9 cellular contexts compared by ENCODE assay signal in genomic region chr15:52527196-52527897, GRCh38. TPM values are rescaled to one million over a fixed set of nuclear protein-coding genes. Genes with fewer than 3 reads are reported as not detected.
A peak's percentile ranks its signal among the peaks of the same experiment; 100 is the strongest.
DNase-seq lines count a peak whose midpoint lies in the region; ATAC-seq, FAIRE-seq and TF ChIP-seq lines count a peak whose summit lies in the region.
"Had no signal": no experiment of that assay in that cellular context is flagged by ENCODE, and none has a peak within 500 bp of the region (broad histone marks: within the 10 kb centered on the region; RNA-seq: fewer than 3 reads in every experiment).

No MANE protein-coding gene starts in this region.

- H3K4me3 ChIP-seq in keratinocyte (ENCODE audit: control insufficient read depth in 2 of 3, extremely low read depth in 1 of 3, insufficient read depth in 2 of 3, low read depth in 1 of 3, low read length in 3 of 3): peak overlapping the region; percentile 57 to 92 (median 88)

- dilution Hi-C loops in keratinocyte (cut with MboI; ENCODE audit: extremely low pct_ligation_motif_present, low sequenced_read_pairs): no loop called here

- no peaks in the 10 kb centered on the region for H3K27me3 ChIP-seq in keratinocyte (ENCODE audit: control insufficient read depth, extremely low read depth, insufficient read depth, low read length)

- no peak overlapping the region for H3K9ac ChIP-seq in keratinocyte (ENCODE audit: control insufficient read depth, extremely low read depth, insufficient read depth, low read length)

- no peak overlapping the region for H2AFZ ChIP-seq in keratinocyte (ENCODE audit: control insufficient read depth, low read length)

- H3K27ac ChIP-seq in keratinocyte (ENCODE audit: control insufficient read depth, insufficient read depth, low read length) (peak overlapping the region; percentile 65), temporal lobe (ENCODE audit: low read depth, low read length) (peak overlapping the region; percentile 77)

- no peaks in the 10 kb centered on the region for H4K20me1 ChIP-seq in keratinocyte (ENCODE audit: control insufficient read depth, extremely low read depth, insufficient read depth, low read length)

- ATAC-seq in GM18909 (IDR thresholded peaks at IDR 0.05; ENCODE audit: poor library complexity, unreplicated experiment) (no peak), HG03469 (IDR thresholded peaks at IDR 0.05; ENCODE audit: unreplicated experiment) (no peak)

- H3K36me3 Mint-ChIP-seq in activated naive CD4-positive, alpha-beta T cell treated with anti-CD3 and anti-CD28 coated beads for 36 hours (ENCODE audit: low read depth): no peaks in the 10 kb centered on the region
- H3K36me3 Mint-ChIP-seq in activated naive CD8-positive, alpha-beta T cell: no peaks in the 10 kb centered on the region

- H3K27ac Mint-ChIP-seq in activated naive CD4-positive, alpha-beta T cell treated with anti-CD3 and anti-CD28 coated beads for 36 hours: no peak overlapping the region
- no peak overlapping the region for H3K27ac Mint-ChIP-seq in activated naive CD8-positive, alpha-beta T cell

- H3K9me3 ChIP-seq in keratinocyte (ENCODE audit: control insufficient read depth, low read depth, low read length): no peaks in the 10 kb centered on the region

- CTCF ChIA-PET in activated naive CD4-positive, alpha-beta T cell treated with anti-CD3 and anti-CD28 coated beads for 36 hours (lab: Charles Lee): interaction anchor here (0.8 to 1.4 kb wide), 4 partner anchors 207 to 273 kb away, joined by 3 to 4 read pairs (median 3); no protein-coding TSS in a partner anchor

- peaks cover 47% of the 10 kb centered on the region for H3K4me1 ChIP-seq in keratinocyte (ENCODE audit: control insufficient read depth, extremely low read depth, insufficient read depth, low read length)

- DNase-seq in activated naive CD4-positive, alpha-beta T cell treated with anti-CD3 and anti-CD28 coated beads for 36 hours: no peak
- DNase-seq in activated naive CD4-positive, alpha-beta T cell (lab: John Stamatoyannopoulos, UW): no peak
- DNase-seq in keratinocyte (ENCODE audit: low read depth, low spot score) (no peak), NCI-H1105 (lab: John Stamatoyannopoulos, UW) (no peak)
- DNase-seq: NCI-H1694 treated with DMSO at 0.1 percent for 48 hours had no signal

- H3K9me3 Mint-ChIP-seq in activated naive CD4-positive, alpha-beta T cell treated with anti-CD3 and anti-CD28 coated beads for 36 hours: no peaks in the 10 kb centered on the region
- H3K9me3 Mint-ChIP-seq in activated naive CD8-positive, alpha-beta T cell (ENCODE audit: low read depth): no peaks in the 10 kb centered on the region

- H3K9me1 ChIP-seq in keratinocyte (ENCODE audit: control insufficient read depth, extremely low read depth, insufficient read depth, low read length): no peaks in the 10 kb centered on the region

- peak overlapping the region; percentile 91 for H3K4me3 Mint-ChIP-seq in activated naive CD4-positive, alpha-beta T cell treated with anti-CD3 and anti-CD28 coated beads for 36 hours
- peak overlapping the region; percentile 96 for H3K4me3 Mint-ChIP-seq in activated naive CD8-positive, alpha-beta T cell

- H3K79me2 ChIP-seq in keratinocyte (ENCODE audit: control insufficient read depth, insufficient read depth, low read length): peaks cover 42% of the 10 kb centered on the region

- H3K4me1 Mint-ChIP-seq in activated naive CD4-positive, alpha-beta T cell treated with anti-CD3 and anti-CD28 coated beads for 36 hours (ENCODE audit: low read depth): peaks cover 13% of the 10 kb centered on the region
- H3K4me1 Mint-ChIP-seq in activated naive CD8-positive, alpha-beta T cell (ENCODE audit: low read depth): peaks cover 36% of the 10 kb centered on the region

- no peaks in the 10 kb centered on the region for H3K36me3 ChIP-seq in keratinocyte (ENCODE audit: control insufficient read depth in 2 of 2, extremely low read depth in 1 of 2, insufficient read depth in 2 of 2, low read length in 2 of 2)

- no peak for FAIRE-seq in keratinocyte (lab: Jason Lieb, UNC)

- TF ChIP-seq CTCF in keratinocyte (optimal IDR thresholded peaks at IDR 0.05 in 1 of 3, IDR thresholded peaks at IDR 0.05 in 1 of 3, conservative IDR thresholded peaks at IDR 0.05 in 1 of 3; ENCODE audit: extremely low read depth in 1 of 3, insufficient read depth in 2 of 3, low read length in 3 of 3): no peak

- intact Hi-C loops in activated naive CD4-positive, alpha-beta T cell treated with anti-CD3 and anti-CD28 coated beads for 36 hours (cut with micrococcal nuclease): no loop called here

- H3K4me2 ChIP-seq in keratinocyte (ENCODE audit: control insufficient read depth, extremely low read depth, insufficient read depth, low read depth, low read length): peak overlapping the region; percentile 89

- no peaks in the 10 kb centered on the region for H3K27me3 Mint-ChIP-seq in activated naive CD4-positive, alpha-beta T cell treated with anti-CD3 and anti-CD28 coated beads for 36 hours (ENCODE audit: low read depth)
- no peaks in the 10 kb centered on the region for H3K27me3 Mint-ChIP-seq in activated naive CD8-positive, alpha-beta T cell

RNA-seq across cellular contexts. Expression of gene MYO5A, which starts 1.3 kb away (rescaled TPM):
- 10 to 100 TPM; 13.2 to 13.7 TPM for total RNA-seq in activated naive CD4-positive, alpha-beta T cell treated with anti-CD3 and anti-CD28 coated beads for 36 hours
- 51.9 to 56.9 TPM (median 53.8 TPM) in 3 replicates for polyA plus RNA-seq in keratinocyte
- 40.2 TPM for polyA plus RNA-seq in keratinocyte (2011; ENCODE audit: low read depth)
- 48.9 and 65.1 TPM in 2 replicates for polyA plus RNA-seq in keratinocyte (2011; cell fraction: cytosol; rRNA removed)
- 60.1 and 67.9 TPM in 2 replicates for polyA plus RNA-seq in keratinocyte (2011; cell fraction: nucleus; rRNA removed)
- 13.1 and 37.9 TPM in 2 replicates for polyA plus RNA-seq in keratinocyte (2012; ENCODE audit: low replicate concordance)
- polyA minus RNA-seq in keratinocyte: 80.6 to 158 TPM (median 119 TPM) in 3 replicates
- 75.2 TPM for polyA minus RNA-seq in keratinocyte (2011; cell fraction: cytosol; rRNA and poly(A)+ RNA removed)
- 61.6 and 130 TPM in 2 replicates for polyA minus RNA-seq in keratinocyte (2011; cell fraction: nucleus; rRNA and poly(A)+ RNA removed)
- total RNA-seq in temporal lobe: 126 TPM

RNA-seq across cellular contexts. Expression of gene ARPP19, which starts 41.5 kb away (rescaled TPM):
- total RNA-seq in activated naive CD4-positive, alpha-beta T cell treated with anti-CD3 and anti-CD28 coated beads for 36 hours: 100 to 1,000 TPM; 130 to 144 TPM
- polyA plus RNA-seq in keratinocyte: 85.5 to 128 TPM (median 88.0 TPM) in 3 replicates
- 75.8 TPM for polyA plus RNA-seq in keratinocyte (2011; ENCODE audit: low read depth)
- 60.6 and 107 TPM in 2 replicates for polyA plus RNA-seq in keratinocyte (2011; cell fraction: cytosol; rRNA removed)
- 38.6 and 53.1 TPM in 2 replicates for polyA plus RNA-seq in keratinocyte (2011; cell fraction: nucleus; rRNA removed)
- 59.8 and 73.1 TPM in 2 replicates for polyA plus RNA-seq in keratinocyte (2012; ENCODE audit: low replicate concordance)
- 28.1 to 137 TPM (median 70.1 TPM) in 3 replicates for polyA minus RNA-seq in keratinocyte
- polyA minus RNA-seq in keratinocyte (2011; cell fraction: cytosol; rRNA and poly(A)+ RNA removed): 79.6 TPM
- polyA minus RNA-seq in keratinocyte (2011; cell fraction: nucleus; rRNA and poly(A)+ RNA removed): 29.1 and 55.6 TPM in 2 replicates
- 149 TPM for total RNA-seq in temporal lobe
